19 cellular contexts compared by ENCODE assay signal in the genomic region with DNA sequence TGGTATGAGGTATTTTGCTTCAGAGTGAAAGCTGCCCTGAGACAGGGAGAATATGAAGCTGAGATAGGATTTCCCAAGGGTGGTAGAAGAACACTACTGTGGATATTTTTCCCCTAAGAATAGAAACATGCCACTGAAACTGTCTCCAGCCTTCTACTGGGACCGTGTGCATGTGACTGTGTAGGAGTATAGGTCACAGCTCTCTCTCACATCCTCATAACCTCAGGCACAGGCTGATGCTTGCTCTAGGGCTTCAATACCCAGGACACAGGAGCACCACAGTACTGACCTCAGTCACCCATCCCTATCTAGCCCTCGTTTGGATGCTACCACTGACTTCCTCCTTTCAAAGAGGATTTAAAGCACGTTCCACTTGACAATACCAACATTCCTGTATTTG.
DNase-seq lines count a peak whose midpoint lies in the region; ATAC-seq and TF ChIP-seq lines count a peak whose summit lies in the region.
"Had no signal": no experiment of that assay in that cellular context is flagged by ENCODE, and none has a peak within 500 bp of the region (broad histone marks: within the 10 kb centered on the region; RNA-seq: fewer than 3 reads in every experiment).

No MANE protein-coding gene starts in this region.

- CTCF ChIA-PET in activated naive CD4-positive, alpha-beta T cell treated with anti-CD3 and anti-CD28 coated beads, Interleukin-2, amount 10 ng/mL, durations not matched to agents 7 days and 5 days (lab: Charles Lee): no interaction called here

- peaks cover 13% of the 10 kb centered on the region for H3K36me3 Mint-ChIP-seq in activated naive CD4-positive, alpha-beta T cell treated with anti-CD3 and anti-CD28 coated beads, Interleukin-2, amount 50 U/mL, for 24 hours
- peaks cover 38% of the 10 kb centered on the region for H3K36me3 Mint-ChIP-seq in activated naive CD4-positive, alpha-beta T cell treated with anti-CD3 and anti-CD28 coated beads, Interleukin-2, amount 10 ng/mL, durations not matched to agents 7 days and 5 days
- peaks cover 7% of the 10 kb centered on the region for H3K36me3 Mint-ChIP-seq in chondrocyte (ENCODE audit: low read depth)
- H3K36me3 Mint-ChIP-seq in stimulated activated naive B cell treated with anti-CD40 and anti-IgM and Interleukin-4, amounts not matched to agents 10 μg/mL and 1 μg/mL and 100 μg/mL, for 72 hours: peaks cover 20 to 39% of the 10 kb centered on the region in 2 donors
- H3K36me3 Mint-ChIP-seq in glutamatergic neuron (ENCODE audit: unreplicated experiment): no peaks in the 10 kb centered on the region

- H3K27me3 Mint-ChIP-seq in activated naive CD4-positive, alpha-beta T cell treated with anti-CD3 and anti-CD28 coated beads, Interleukin-2, amount 50 U/mL, for 24 hours: no peaks in the 10 kb centered on the region
- no peaks in the 10 kb centered on the region for H3K27me3 Mint-ChIP-seq in activated naive CD4-positive, alpha-beta T cell treated with anti-CD3 and anti-CD28 coated beads, Interleukin-2, amount 10 ng/mL, durations not matched to agents 7 days and 5 days
- no peaks in the 10 kb centered on the region for H3K27me3 Mint-ChIP-seq in chondrocyte (ENCODE audit: low read depth)
- H3K27me3 Mint-ChIP-seq in stimulated activated naive B cell treated with anti-CD40 and anti-IgM and Interleukin-4, amounts not matched to agents 10 μg/mL and 1 μg/mL and 100 μg/mL, for 72 hours: no peaks in the 10 kb centered on the region
- peaks cover 4% of the 10 kb centered on the region for H3K27me3 Mint-ChIP-seq in glutamatergic neuron (ENCODE audit: unreplicated experiment)
- H3K27me3 Mint-ChIP-seq: activated CD8-positive, alpha-beta T cell treated with anti-CD3 and anti-CD28 coated beads for 36 hours; activated naive CD8-positive, alpha-beta T cell treated with anti-CD3 and anti-CD28 coated beads, Interleukin-2, amount 10 ng/mL, durations not matched to agents 7 days and 5 days had no signal

- ATAC-seq in HG02885 (IDR thresholded peaks at IDR 0.05; ENCODE audit: poor library complexity, unreplicated experiment): peak; percentile 78
- ATAC-seq in stimulated activated naive B cell treated with anti-CD40 and anti-IgM and Interleukin-4, amounts not matched to agents 10 μg/mL and 1 μg/mL and 100 μg/mL, for 72 hours (replicated peaks): peak; percentile 100
- ATAC-seq: activated CD8-positive, alpha-beta T cell treated with anti-CD3 and anti-CD28 coated beads for 36 hours; foreskin keratinocyte had no signal

- H3K9me3 Mint-ChIP-seq in activated naive CD4-positive, alpha-beta T cell treated with anti-CD3 and anti-CD28 coated beads, Interleukin-2, amount 50 U/mL, for 24 hours: no peaks in the 10 kb centered on the region
- H3K9me3 Mint-ChIP-seq in activated naive CD4-positive, alpha-beta T cell treated with anti-CD3 and anti-CD28 coated beads, Interleukin-2, amount 10 ng/mL, durations not matched to agents 7 days and 5 days: no peaks in the 10 kb centered on the region
- H3K9me3 Mint-ChIP-seq in chondrocyte (ENCODE audit: low read depth) (no peaks in the 10 kb centered on the region), glutamatergic neuron (ENCODE audit: unreplicated experiment) (no peaks in the 10 kb centered on the region)
- no peaks in the 10 kb centered on the region for H3K9me3 Mint-ChIP-seq in stimulated activated naive B cell treated with anti-CD40 and anti-IgM and Interleukin-4, amounts not matched to agents 10 μg/mL and 1 μg/mL and 100 μg/mL, for 72 hours
- H3K9me3 Mint-ChIP-seq: activated CD8-positive, alpha-beta T cell treated with anti-CD3 and anti-CD28 coated beads for 36 hours; activated naive CD8-positive, alpha-beta T cell treated with anti-CD3 and anti-CD28 coated beads, Interleukin-2, amount 10 ng/mL, durations not matched to agents 7 days and 5 days; neural progenitor cell had no signal

- peak overlapping the region; percentile 51 for H3K27ac Mint-ChIP-seq in activated naive CD4-positive, alpha-beta T cell treated with anti-CD3 and anti-CD28 coated beads, Interleukin-2, amount 50 U/mL, for 24 hours
- H3K27ac Mint-ChIP-seq in activated naive CD4-positive, alpha-beta T cell treated with anti-CD3 and anti-CD28 coated beads, Interleukin-2, amount 10 ng/mL, durations not matched to agents 7 days and 5 days: no peak overlapping the region
- peak overlapping the region; percentile 54 for H3K27ac Mint-ChIP-seq in chondrocyte (ENCODE audit: unreplicated experiment)
- no peak overlapping the region for H3K27ac Mint-ChIP-seq in stimulated activated naive B cell treated with anti-CD40 and anti-IgM and Interleukin-4, amounts not matched to agents 10 μg/mL and 1 μg/mL and 100 μg/mL, for 72 hours
- no peak overlapping the region for H3K27ac Mint-ChIP-seq in glutamatergic neuron (ENCODE audit: unreplicated experiment)
- H3K27ac Mint-ChIP-seq: activated CD8-positive, alpha-beta T cell treated with anti-CD3 and anti-CD28 coated beads for 36 hours; activated naive CD8-positive, alpha-beta T cell treated with anti-CD3 and anti-CD28 coated beads, Interleukin-2, amount 10 ng/mL, durations not matched to agents 7 days and 5 days; neural progenitor cell had no signal

- no peak overlapping the region for H3K4me3 Mint-ChIP-seq in activated naive CD4-positive, alpha-beta T cell treated with anti-CD3 and anti-CD28 coated beads, Interleukin-2, amount 50 U/mL, for 24 hours
- H3K4me3 Mint-ChIP-seq in activated naive CD4-positive, alpha-beta T cell treated with anti-CD3 and anti-CD28 coated beads, Interleukin-2, amount 10 ng/mL, durations not matched to agents 7 days and 5 days: no peak overlapping the region
- H3K4me3 Mint-ChIP-seq in chondrocyte (ENCODE audit: unreplicated experiment) (no peak overlapping the region), glutamatergic neuron (ENCODE audit: unreplicated experiment) (no peak overlapping the region)
- H3K4me3 Mint-ChIP-seq in stimulated activated naive B cell treated with anti-CD40 and anti-IgM and Interleukin-4, amounts not matched to agents 10 μg/mL and 1 μg/mL and 100 μg/mL, for 72 hours: peak overlapping the region in 1 of 2 donors; percentile 2
- H3K4me3 Mint-ChIP-seq: activated CD8-positive, alpha-beta T cell treated with anti-CD3 and anti-CD28 coated beads for 36 hours; activated naive CD8-positive, alpha-beta T cell treated with anti-CD3 and anti-CD28 coated beads, Interleukin-2, amount 10 ng/mL, durations not matched to agents 7 days and 5 days; neural progenitor cell had no signal

- no peaks in the 10 kb centered on the region for H3K4me1 Mint-ChIP-seq in activated naive CD4-positive, alpha-beta T cell treated with anti-CD3 and anti-CD28 coated beads, Interleukin-2, amount 50 U/mL, for 24 hours
- H3K4me1 Mint-ChIP-seq in activated naive CD4-positive, alpha-beta T cell treated with anti-CD3 and anti-CD28 coated beads, Interleukin-2, amount 10 ng/mL, durations not matched to agents 7 days and 5 days: no peaks in the 10 kb centered on the region
- H3K4me1 Mint-ChIP-seq in chondrocyte (ENCODE audit: low read depth): peaks cover 43% of the 10 kb centered on the region
- H3K4me1 Mint-ChIP-seq in stimulated activated naive B cell treated with anti-CD40 and anti-IgM and Interleukin-4, amounts not matched to agents 10 μg/mL and 1 μg/mL and 100 μg/mL, for 72 hours: peaks cover 8 to 9% of the 10 kb centered on the region in 2 donors
- peaks cover 2% of the 10 kb centered on the region for H3K4me1 Mint-ChIP-seq in glutamatergic neuron (ENCODE audit: low read depth, unreplicated experiment)
- H3K4me1 Mint-ChIP-seq: neural progenitor cell had no signal

- no peak for TF ChIP-seq CTCF in chondrocyte (IDR thresholded peaks at IDR 0.05)
- no peak for TF ChIP-seq CTCF in glutamatergic neuron (IDR thresholded peaks at IDR 0.05; ENCODE audit: partially characterized antibody, unreplicated experiment)

- DNase-seq in activated naive CD4-positive, alpha-beta T cell treated with anti-CD3 and anti-CD28 coated beads, Interleukin-2, amount 10 ng/mL, durations not matched to agents 7 days and 5 days: no peak
- DNase-seq in chondrocyte (ENCODE audit: low spot score) (no peak), NCI-H748 (lab: John Stamatoyannopoulos, UW; ENCODE audit: unreplicated experiment) (no peak), dermis blood vessel endothelial cell (no peak), glutamatergic neuron (no peak)
- DNase-seq in stimulated activated naive B cell treated with anti-CD40 and anti-IgM and Interleukin-4, amounts not matched to agents 10 μg/mL and 1 μg/mL and 100 μg/mL, for 72 hours: peak; percentile 8
- DNase-seq: activated CD8-positive, alpha-beta T cell treated with anti-CD3 and anti-CD28 coated beads for 36 hours; activated naive CD8-positive, alpha-beta T cell treated with anti-CD3 and anti-CD28 coated beads, Interleukin-2, amount 10 ng/mL, durations not matched to agents 7 days and 5 days; BE2C; brain microvascular endothelial cell; foreskin keratinocyte; NCI-H2029 treated with DMSO at 0.1 percent for 48 hours; NCI-H524; SHP77 treated with DMSO at 0.1 percent for 48 hours; stimulated activated CD4-positive, alpha-beta T cell treated with anti-CD3 and anti-CD28 coated beads, Interleukin-12 subunit alpha, Interleukin-12 subunit beta, amount 100 ng/mL, for 4 hours; thyroid gland had no signal

Comparison
In these comparisons a context has a peak if more than half of its experiments do, and no peak if none do; other contexts are left out.
1. H3K27ac Mint-ChIP-seq: peak in activated naive CD4-positive, alpha-beta T cell treated with anti-CD3 and anti-CD28 coated beads, Interleukin-2, amount 50 U/mL, for 24 hours (single experiment) and chondrocyte (single experiment); none in activated naive CD4-positive, alpha-beta T cell treated with anti-CD3 and anti-CD28 coated beads, Interleukin-2, amount 10 ng/mL, durations not matched to agents 7 days and 5 days (single experiment), stimulated activated naive B cell treated with anti-CD40 and anti-IgM and Interleukin-4, amounts not matched to agents 10 μg/mL and 1 μg/mL and 100 μg/mL, for 72 hours (single experiment) and glutamatergic neuron (single experiment).